1 cellular context compared by ENCODE assay signal in the genomic region with DNA sequence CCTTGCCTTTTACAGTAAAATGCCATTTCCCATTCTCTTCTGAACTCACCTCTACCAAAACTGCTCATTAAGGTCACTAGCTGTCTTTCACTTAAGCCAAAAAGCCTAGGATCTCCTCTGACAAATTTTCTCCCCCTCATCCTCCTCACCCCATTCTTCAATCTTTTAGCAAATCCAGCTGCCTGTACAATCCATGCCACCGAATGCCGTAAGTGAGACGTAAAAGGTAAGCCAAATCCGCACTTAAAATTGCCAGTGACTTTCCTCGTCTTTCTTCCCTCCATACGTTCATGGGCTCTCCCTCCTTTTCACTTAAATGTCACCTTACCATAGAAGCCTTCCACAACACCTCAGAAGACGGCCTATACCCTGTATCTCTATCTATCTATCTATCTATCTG.
TF ChIP-seq lines count a peak whose summit lies in the region.

No MANE protein-coding gene starts in this region.

TF ChIP-seq in IMR-90, 13 proteins besides CTCF, POLR2A, EP300 and RAD21:
- TF ChIP-seq ELK1 (IDR thresholded peaks at IDR 0.05; ENCODE audit: borderline replicate concordance, low read depth, low read length) (no peak), RFX5 (IDR thresholded peaks at IDR 0.05; ENCODE audit: low read depth, low read length) (no peak), CHD1 (IDR thresholded peaks at IDR 0.05; ENCODE audit: low read depth, low read length) (no peak), FOS (IDR thresholded peaks at IDR 0.05; ENCODE audit: low read depth, low read length) (no peak), RCOR1 (IDR thresholded peaks at IDR 0.05; ENCODE audit: insufficient replicate concordance, low read length) (no peak), BHLHE40 (IDR thresholded peaks at IDR 0.05; ENCODE audit: low read depth, low read length) (no peak), MXI1 (IDR thresholded peaks at IDR 0.05; ENCODE audit: borderline replicate concordance, low read depth, low read length) (no peak), SMC3 (IDR thresholded peaks at IDR 0.05; ENCODE audit: low read depth, low read length) (no peak), NFE2L2 (IDR thresholded peaks at IDR 0.05; ENCODE audit: low read depth, low read length) (no peak), MAZ (IDR thresholded peaks at IDR 0.05; ENCODE audit: borderline replicate concordance, low read depth, low read length) (no peak), CEBPB (IDR thresholded peaks at IDR 0.05; ENCODE audit: low read depth, low read length) (no peak), MAFK (IDR thresholded peaks at IDR 0.05; ENCODE audit: low read depth, low read length) (no peak)
- TF ChIP-seq, protein P1, sequence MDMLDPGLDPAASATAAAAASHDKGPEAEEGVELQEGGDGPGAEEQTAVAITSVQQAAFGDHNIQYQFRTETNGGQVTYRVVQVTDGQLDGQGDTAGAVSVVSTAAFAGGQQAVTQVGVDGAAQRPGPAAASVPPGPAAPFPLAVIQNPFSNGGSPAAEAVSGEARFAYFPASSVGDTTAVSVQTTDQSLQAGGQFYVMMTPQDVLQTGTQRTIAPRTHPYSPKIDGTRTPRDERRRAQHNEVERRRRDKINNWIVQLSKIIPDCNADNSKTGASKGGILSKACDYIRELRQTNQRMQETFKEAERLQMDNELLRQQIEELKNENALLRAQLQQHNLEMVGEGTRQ (IDR thresholded peaks at IDR 0.05; ENCODE audit: low read depth, low read length): no peak
